1 cellular context compared by ENCODE assay signal in the genomic region with DNA sequence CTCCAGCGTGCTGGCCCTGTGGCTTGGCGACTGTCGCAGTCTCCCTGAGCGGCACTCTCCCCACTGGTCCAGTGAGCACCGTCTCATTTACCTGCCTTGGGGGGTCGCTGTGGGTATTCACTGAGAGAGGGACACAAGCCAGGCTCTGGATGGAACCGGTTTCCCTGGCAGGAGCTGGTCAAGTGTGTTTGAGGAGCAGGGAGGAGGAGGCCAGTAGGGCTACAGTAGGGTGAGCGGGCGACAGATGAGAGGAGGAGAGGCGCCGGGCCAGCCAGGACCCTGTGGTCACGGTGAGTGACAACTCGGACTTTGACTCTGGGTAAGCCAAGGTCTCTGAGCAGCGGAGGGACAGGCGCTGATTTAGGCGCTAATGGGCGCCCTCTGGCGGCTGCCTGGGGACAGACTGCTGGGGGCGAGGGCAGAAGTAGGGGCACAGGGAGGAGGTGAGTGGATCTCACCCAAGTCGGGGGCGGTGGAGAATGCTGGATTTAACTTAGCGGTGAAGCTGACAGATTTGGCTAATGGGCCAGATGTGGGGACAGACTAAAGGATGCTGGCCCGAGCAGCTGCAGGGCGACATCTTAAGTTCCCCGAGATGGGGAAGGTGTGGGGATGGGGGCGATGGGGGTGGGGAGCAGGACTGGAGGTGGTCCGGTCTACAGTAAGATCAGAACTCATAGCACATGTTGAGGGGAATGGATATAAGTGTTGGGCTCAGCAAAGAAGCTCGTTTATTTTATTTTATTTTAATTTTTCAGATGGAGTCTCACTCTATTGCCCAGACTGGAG.
TF ChIP-seq lines count a peak whose summit lies in the region.

No MANE protein-coding gene starts in this region.

TF ChIP-seq in HepG2, 621 proteins besides CTCF, POLR2A, EP300 and RAD21 (continued from another document and continues in another):
- TF ChIP-seq, protein P1, sequence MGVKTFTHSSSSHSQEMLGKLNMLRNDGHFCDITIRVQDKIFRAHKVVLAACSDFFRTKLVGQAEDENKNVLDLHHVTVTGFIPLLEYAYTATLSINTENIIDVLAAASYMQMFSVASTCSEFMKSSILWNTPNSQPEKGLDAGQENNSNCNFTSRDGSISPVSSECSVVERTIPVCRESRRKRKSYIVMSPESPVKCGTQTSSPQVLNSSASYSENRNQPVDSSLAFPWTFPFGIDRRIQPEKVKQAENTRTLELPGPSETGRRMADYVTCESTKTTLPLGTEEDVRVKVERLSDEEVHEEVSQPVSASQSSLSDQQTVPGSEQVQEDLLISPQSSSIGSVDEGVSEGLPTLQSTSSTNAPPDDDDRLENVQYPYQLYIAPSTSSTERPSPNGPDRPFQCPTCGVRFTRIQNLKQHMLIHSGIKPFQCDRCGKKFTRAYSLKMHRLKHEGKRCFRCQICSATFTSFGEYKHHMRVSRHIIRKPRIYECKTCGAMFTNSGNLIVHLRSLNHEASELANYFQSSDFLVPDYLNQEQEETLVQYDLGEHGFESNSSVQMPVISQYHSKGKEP (CRISPR knock-in tag; IDR thresholded peaks at IDR 0.05), result no peak
- no peak for TF ChIP-seq ZNF484 (CRISPR knock-in tag; IDR thresholded peaks at IDR 0.05; ENCODE audit: borderline replicate concordance, low read depth)
- TF ChIP-seq, protein P2, sequence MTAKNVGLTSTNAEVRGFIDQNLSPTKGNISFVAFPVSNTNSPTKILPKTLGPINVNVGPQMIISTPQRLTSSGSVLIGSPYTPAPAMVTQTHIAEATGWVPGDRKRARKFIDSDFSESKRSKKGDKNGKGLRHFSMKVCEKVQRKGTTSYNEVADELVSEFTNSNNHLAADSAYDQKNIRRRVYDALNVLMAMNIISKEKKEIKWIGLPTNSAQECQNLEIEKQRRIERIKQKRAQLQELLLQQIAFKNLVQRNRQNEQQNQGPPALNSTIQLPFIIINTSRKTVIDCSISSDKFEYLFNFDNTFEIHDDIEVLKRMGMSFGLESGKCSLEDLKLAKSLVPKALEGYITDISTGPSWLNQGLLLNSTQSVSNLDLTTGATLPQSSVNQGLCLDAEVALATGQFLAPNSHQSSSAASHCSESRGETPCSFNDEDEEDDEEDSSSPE (CRISPR knock-in tag; IDR thresholded peaks at IDR 0.05), result peak; percentile 62; the same call in 1 of the 2 replicates
- no peak for TF ChIP-seq ZNF615 (CRISPR knock-in tag; IDR thresholded peaks at IDR 0.05; ENCODE audit: borderline replicate concordance)
- TF ChIP-seq, protein P3, sequence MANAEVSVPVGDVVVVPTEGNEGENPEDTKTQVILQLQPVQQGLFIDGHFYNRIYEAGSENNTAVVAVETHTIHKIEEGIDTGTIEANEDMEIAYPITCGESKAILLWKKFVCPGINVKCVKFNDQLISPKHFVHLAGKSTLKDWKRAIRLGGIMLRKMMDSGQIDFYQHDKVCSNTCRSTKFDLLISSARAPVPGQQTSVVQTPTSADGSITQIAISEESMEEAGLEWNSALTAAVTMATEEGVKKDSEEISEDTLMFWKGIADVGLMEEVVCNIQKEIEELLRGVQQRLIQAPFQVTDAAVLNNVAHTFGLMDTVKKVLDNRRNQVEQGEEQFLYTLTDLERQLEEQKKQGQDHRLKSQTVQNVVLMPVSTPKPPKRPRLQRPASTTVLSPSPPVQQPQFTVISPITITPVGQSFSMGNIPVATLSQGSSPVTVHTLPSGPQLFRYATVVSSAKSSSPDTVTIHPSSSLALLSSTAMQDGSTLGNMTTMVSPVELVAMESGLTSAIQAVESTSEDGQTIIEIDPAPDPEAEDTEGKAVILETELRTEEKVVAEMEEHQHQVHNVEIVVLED (CRISPR knock-in tag; IDR thresholded peaks at IDR 0.05; ENCODE audit: borderline replicate concordance), result peak; percentile 70
- TF ChIP-seq NR2C2 (CRISPR knock-in tag; IDR thresholded peaks at IDR 0.05; ENCODE audit: borderline replicate concordance), result peak; percentile 42; the same call in 1 of the 2 replicates
- TF ChIP-seq, protein P4, sequence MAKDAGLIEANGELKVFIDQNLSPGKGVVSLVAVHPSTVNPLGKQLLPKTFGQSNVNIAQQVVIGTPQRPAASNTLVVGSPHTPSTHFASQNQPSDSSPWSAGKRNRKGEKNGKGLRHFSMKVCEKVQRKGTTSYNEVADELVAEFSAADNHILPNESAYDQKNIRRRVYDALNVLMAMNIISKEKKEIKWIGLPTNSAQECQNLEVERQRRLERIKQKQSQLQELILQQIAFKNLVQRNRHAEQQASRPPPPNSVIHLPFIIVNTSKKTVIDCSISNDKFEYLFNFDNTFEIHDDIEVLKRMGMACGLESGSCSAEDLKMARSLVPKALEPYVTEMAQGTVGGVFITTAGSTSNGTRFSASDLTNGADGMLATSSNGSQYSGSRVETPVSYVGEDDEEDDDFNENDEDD (CRISPR knock-in tag; IDR thresholded peaks at IDR 0.05; ENCODE audit: borderline replicate concordance), result peak; percentile 41; the same call in 1 of the 2 replicates
- TF ChIP-seq, protein P5, sequence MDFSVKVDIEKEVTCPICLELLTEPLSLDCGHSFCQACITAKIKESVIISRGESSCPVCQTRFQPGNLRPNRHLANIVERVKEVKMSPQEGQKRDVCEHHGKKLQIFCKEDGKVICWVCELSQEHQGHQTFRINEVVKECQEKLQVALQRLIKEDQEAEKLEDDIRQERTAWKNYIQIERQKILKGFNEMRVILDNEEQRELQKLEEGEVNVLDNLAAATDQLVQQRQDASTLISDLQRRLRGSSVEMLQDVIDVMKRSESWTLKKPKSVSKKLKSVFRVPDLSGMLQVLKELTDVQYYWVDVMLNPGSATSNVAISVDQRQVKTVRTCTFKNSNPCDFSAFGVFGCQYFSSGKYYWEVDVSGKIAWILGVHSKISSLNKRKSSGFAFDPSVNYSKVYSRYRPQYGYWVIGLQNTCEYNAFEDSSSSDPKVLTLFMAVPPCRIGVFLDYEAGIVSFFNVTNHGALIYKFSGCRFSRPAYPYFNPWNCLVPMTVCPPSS (IDR thresholded peaks at IDR 0.05), result no peak
- TF ChIP-seq PCBP2 (optimal IDR thresholded peaks at IDR 0.05; ENCODE audit: low read depth, low read length, poor library complexity, severe bottlenecking), result no peak
- no peak for TF ChIP-seq ZBTB21 (CRISPR knock-in tag; IDR thresholded peaks at IDR 0.05)
- TF ChIP-seq, protein P6, sequence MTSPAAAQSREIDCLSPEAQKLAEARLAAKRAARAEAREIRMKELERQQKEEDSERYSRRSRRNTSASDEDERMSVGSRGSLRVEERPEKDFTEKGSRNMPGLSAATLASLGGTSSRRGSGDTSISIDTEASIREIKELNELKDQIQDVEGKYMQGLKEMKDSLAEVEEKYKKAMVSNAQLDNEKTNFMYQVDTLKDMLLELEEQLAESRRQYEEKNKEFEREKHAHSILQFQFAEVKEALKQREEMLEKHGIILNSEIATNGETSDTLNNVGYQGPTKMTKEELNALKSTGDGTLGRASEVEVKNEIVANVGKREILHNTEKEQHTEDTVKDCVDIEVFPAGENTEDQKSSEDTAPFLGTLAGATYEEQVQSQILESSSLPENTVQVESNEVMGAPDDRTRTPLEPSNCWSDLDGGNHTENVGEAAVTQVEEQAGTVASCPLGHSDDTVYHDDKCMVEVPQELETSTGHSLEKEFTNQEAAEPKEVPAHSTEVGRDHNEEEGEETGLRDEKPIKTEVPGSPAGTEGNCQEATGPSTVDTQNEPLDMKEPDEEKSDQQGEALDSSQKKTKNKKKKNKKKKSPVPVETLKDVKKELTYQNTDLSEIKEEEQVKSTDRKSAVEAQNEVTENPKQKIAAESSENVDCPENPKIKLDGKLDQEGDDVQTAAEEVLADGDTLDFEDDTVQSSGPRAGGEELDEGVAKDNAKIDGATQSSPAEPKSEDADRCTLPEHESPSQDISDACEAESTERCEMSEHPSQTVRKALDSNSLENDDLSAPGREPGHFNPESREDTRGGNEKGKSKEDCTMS (CRISPR knock-in tag; conservative IDR thresholded peaks at IDR 0.05), result no peak
- peak; percentile 76; the same call in 1 of the 2 replicates for TF ChIP-seq ZNF350 (CRISPR knock-in tag; IDR thresholded peaks at IDR 0.05; ENCODE audit: borderline replicate concordance, low read depth)
- no peak for TF ChIP-seq ZNF616 (CRISPR knock-in tag; IDR thresholded peaks at IDR 0.05; ENCODE audit: low read depth)
- no peak; the same call in 1 of the 2 replicates for TF ChIP-seq DMAP1 (CRISPR knock-in tag; IDR thresholded peaks at IDR 0.05)
- TF ChIP-seq, protein P7, sequence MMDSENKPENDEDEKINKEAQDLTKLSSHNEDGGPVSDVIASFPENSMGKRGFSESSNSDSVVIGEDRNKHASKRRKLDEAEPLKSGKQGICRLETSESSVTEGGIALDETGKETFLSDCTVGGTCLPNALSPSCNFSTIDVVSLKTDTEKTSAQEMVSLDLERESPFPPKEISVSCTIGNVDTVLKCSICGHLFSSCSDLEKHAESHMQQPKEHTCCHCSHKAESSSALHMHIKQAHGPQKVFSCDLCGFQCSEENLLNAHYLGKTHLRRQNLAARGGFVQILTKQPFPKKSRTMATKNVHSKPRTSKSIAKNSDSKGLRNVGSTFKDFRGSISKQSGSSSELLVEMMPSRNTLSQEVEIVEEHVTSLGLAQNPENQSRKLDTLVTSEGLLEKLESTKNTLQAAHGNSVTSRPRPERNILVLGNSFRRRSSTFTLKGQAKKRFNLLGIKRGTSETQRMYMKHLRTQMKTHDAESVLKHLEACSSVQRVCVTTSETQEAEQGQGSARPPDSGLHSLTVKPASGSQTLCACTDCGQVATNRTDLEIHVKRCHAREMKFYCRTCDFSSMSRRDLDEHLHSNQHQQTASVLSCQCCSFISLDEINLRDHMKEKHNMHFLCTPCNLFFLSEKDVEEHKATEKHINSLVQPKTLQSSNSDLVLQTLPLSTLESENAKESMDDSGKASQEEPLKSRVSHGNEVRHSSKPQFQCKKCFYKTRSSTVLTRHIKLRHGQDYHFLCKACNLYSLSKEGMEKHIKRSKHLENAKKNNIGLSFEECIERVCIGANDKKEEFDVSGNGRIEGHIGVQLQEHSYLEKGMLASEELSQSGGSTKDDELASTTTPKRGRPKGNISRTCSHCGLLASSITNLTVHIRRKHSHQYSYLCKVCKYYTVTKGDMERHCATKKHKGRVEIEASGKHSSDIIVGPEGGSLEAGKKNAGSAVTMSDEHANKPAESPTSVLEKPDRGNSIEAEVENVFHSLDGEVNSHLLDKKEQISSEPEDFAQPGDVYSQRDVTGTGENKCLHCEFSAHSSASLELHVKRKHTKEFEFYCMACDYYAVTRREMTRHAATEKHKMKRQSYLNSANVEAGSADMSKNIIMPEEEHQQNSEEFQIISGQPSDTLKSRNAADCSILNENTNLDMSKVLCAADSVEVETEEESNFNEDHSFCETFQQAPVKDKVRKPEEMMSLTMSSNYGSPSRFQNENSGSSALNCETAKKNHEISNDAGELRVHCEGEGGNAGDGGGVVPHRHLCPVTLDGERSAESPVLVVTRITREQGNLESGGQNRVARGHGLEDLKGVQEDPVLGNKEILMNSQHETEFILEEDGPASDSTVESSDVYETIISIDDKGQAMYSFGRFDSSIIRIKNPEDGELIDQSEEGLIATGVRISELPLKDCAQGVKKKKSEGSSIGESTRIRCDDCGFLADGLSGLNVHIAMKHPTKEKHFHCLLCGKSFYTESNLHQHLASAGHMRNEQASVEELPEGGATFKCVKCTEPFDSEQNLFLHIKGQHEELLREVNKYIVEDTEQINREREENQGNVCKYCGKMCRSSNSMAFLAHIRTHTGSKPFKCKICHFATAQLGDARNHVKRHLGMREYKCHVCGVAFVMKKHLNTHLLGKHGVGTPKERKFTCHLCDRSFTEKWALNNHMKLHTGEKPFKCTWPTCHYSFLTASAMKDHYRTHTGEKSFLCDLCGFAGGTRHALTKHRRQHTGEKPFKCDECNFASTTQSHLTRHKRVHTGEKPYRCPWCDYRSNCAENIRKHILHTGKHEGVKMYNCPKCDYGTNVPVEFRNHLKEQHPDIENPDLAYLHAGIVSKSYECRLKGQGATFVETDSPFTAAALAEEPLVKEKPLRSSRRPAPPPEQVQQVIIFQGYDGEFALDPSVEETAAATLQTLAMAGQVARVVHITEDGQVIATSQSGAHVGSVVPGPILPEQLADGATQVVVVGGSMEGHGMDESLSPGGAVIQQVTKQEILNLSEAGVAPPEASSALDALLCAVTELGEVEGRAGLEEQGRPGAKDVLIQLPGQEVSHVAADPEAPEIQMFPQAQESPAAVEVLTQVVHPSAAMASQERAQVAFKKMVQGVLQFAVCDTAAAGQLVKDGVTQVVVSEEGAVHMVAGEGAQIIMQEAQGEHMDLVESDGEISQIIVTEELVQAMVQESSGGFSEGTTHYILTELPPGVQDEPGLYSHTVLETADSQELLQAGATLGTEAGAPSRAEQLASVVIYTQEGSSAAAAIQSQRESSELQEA (CRISPR knock-in tag; IDR thresholded peaks at IDR 0.05; ENCODE audit: not compliant biosample characterization), result peak; percentile 75
- TF ChIP-seq SP4 (CRISPR knock-in tag; IDR thresholded peaks at IDR 0.05), result peak; percentile 56; the same call in 1 of the 2 replicates
- TF ChIP-seq TBP (CRISPR knock-in tag; IDR thresholded peaks at IDR 0.05), result peak; percentile 87; the same call in 1 of the 2 replicates
- TF ChIP-seq ZNF543 (CRISPR knock-in tag; IDR thresholded peaks at IDR 0.05), result peak; percentile 100
- TF ChIP-seq, protein P8, sequence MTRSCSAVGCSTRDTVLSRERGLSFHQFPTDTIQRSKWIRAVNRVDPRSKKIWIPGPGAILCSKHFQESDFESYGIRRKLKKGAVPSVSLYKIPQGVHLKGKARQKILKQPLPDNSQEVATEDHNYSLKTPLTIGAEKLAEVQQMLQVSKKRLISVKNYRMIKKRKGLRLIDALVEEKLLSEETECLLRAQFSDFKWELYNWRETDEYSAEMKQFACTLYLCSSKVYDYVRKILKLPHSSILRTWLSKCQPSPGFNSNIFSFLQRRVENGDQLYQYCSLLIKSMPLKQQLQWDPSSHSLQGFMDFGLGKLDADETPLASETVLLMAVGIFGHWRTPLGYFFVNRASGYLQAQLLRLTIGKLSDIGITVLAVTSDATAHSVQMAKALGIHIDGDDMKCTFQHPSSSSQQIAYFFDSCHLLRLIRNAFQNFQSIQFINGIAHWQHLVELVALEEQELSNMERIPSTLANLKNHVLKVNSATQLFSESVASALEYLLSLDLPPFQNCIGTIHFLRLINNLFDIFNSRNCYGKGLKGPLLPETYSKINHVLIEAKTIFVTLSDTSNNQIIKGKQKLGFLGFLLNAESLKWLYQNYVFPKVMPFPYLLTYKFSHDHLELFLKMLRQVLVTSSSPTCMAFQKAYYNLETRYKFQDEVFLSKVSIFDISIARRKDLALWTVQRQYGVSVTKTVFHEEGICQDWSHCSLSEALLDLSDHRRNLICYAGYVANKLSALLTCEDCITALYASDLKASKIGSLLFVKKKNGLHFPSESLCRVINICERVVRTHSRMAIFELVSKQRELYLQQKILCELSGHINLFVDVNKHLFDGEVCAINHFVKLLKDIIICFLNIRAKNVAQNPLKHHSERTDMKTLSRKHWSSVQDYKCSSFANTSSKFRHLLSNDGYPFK (CRISPR knock-in tag; IDR thresholded peaks at IDR 0.05; ENCODE audit: borderline replicate concordance), result no peak
- no peak for TF ChIP-seq EHMT2 (IDR thresholded peaks at IDR 0.05; ENCODE audit: borderline replicate concordance, low read depth, low read length)
